Comparison of ENCODE assay signal across 37 cellular contexts in the genomic region with DNA sequence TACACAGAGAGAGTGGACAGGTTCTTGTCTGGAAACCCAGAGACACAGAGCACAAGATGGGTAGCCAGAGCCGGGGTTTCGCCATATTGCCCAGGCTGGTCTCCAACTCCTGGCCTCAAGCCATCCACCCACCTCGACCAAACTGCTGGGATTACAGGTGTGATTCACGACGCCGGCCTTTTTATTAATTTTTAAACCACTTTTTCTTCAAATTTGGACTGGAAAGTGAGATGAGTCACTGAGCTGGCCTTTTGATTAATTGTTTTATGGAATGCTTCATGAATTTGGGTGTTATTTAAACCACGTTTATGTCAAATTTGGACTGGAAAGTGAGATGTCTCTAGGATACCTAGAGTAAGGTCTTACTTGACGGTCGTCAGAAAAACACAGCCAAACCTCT. TPM values are rescaled to one million over a fixed set of nuclear protein-coding genes. Genes with fewer than 3 reads are reported as not detected.
"Had no signal": no experiment of that assay in that cellular context is flagged by ENCODE, and none has a peak within 500 bp of the region (broad histone marks: within the 10 kb centered on the region; RNA-seq: fewer than 3 reads in every experiment).

No MANE protein-coding gene starts in this region.

- ATAC-seq: activated CD4-positive, alpha-beta T cell treated with anti-CD3 and anti-CD28 coated beads for 36 hours; activated CD4-positive, CD25-positive, alpha-beta regulatory T cell treated with anti-CD3 and anti-CD28 coated beads, Interleukin-2, amount 50 U/mL, for 24 hours; activated CD8-positive, alpha-beta T cell treated with anti-CD3 and anti-CD28 coated beads for 36 hours; activated T-cell treated with anti-CD3 and anti-CD28 coated beads, Interleukin-2, amount 50 U/mL, for 4 hours; activated T-cell treated with anti-CD3 and anti-CD28 coated beads, Interleukin-2, amount 50 U/mL, for 72 hours; activated T-helper 17 cell treated with anti-CD3 and anti-CD28 coated beads, Interleukin-2, amount 50 U/mL, for 72 hours; body of pancreas; T-cell; T-helper 17 cell had no signal

- H3K4me1 Mint-ChIP-seq: activated CD4-positive, alpha-beta T cell treated with anti-CD3 and anti-CD28 coated beads for 36 hours; activated CD4-positive, alpha-beta T cell treated with anti-CD3 and anti-CD28 coated beads, Interleukin-2, amount 10 ng/mL, durations not matched to agents 24 days and 14 days; activated naive CD8-positive, alpha-beta T cell treated with anti-CD3 and anti-CD28 coated beads, Interleukin-2, amount 10 ng/mL, durations not matched to agents 7 days and 5 days; activated T-helper 17 cell treated with anti-CD3 and anti-CD28 coated beads, Interleukin-2, amount 50 U/mL, for 72 hours; T-cell had no signal

- H3K4me3 ChIP-seq: adrenal gland, body of pancreas, breast epithelium had no signal

- H3K4me1 ChIP-seq: breast epithelium had no signal

- H3K9me3 ChIP-seq: adrenal gland, body of pancreas, breast epithelium had no signal

- H3K36me3 Mint-ChIP-seq: activated CD4-positive, alpha-beta memory T cell treated with anti-CD3 and anti-CD28 coated beads for 36 hours; activated naive CD8-positive, alpha-beta T cell; activated naive CD8-positive, alpha-beta T cell treated with anti-CD3 and anti-CD28 coated beads, Interleukin-2, amount 10 ng/mL, durations not matched to agents 7 days and 5 days; T-cell; WTC11 had no signal

- H3K9me3 Mint-ChIP-seq: activated CD4-positive, alpha-beta memory T cell treated with anti-CD3 and anti-CD28 coated beads for 36 hours; activated CD8-positive, alpha-beta T cell treated with anti-CD3 and anti-CD28 coated beads for 36 hours; activated naive CD4-positive, alpha-beta T cell treated with anti-CD3 and anti-CD28 coated beads for 36 hours; activated naive CD8-positive, alpha-beta T cell treated with anti-CD3 and anti-CD28 coated beads, Interleukin-2, amount 10 ng/mL, durations not matched to agents 7 days and 5 days; activated T-cell treated with anti-CD3 and anti-CD28 coated beads, Interleukin-2, amount 50 U/mL, for 4 hours; activated T-cell treated with anti-CD3 and anti-CD28 coated beads, Interleukin-2, amount 50 U/mL, for 72 hours; activated T-helper 1 cell treated with anti-CD3 and anti-CD28 coated beads, Interleukin-12 subunit alpha, Interleukin-12 subunit beta, Interleukin-2, Interleukin-4 antibody, amounts not matched to agents 30 ng/mL and 10 ng/mL and 1 ng/mL, durations not matched to agents 14 hours and 24 hours and 36 hours had no signal

- DNase-seq: activated CD4-positive, alpha-beta T cell treated with anti-CD3 and anti-CD28 coated beads for 1 hour; activated CD4-positive, alpha-beta T cell treated with anti-CD3 and anti-CD28 coated beads, Interleukin-2, amount 50 U/mL, for 4 hours; activated CD8-positive, alpha-beta memory T cell treated with anti-CD3 and anti-CD28 coated beads, Interleukin-2, amount 50 U/mL, for 4 hours; activated gamma-delta T cell treated with Interleukin-2 at 50 U/mL for 16 hours; activated naive CD4-positive, alpha-beta T cell; activated T-cell treated with anti-CD3 and anti-CD28 coated beads for 4 hours; activated T-cell treated with anti-CD3 and anti-CD28 coated beads, Interleukin-2, amount 50 U/mL, for 1 hour; activated T-cell treated with anti-CD3 and anti-CD28 coated beads, Interleukin-2, amount 50 U/mL, for 4 hours; amniotic stem cell; aorta; brain microvascular endothelial cell; central memory CD4-positive, alpha-beta T cell; T-helper 17 cell; T1000; WERI-Rb-1 had no signal

- FAIRE-seq: astrocyte had no signal

- H3K27ac ChIP-seq: adrenal gland, body of pancreas, brain microvascular endothelial cell, breast epithelium, WERI-Rb-1 had no signal

- H3K27ac Mint-ChIP-seq: activated CD4-positive, alpha-beta memory T cell treated with anti-CD3 and anti-CD28 coated beads for 36 hours; activated CD4-positive, alpha-beta T cell treated with anti-CD3 and anti-CD28 coated beads for 36 hours; activated CD4-positive, alpha-beta T cell treated with anti-CD3 and anti-CD28 coated beads, Interleukin-2, amount 10 ng/mL, durations not matched to agents 24 days and 14 days; activated CD8-positive, alpha-beta T cell treated with anti-CD3 and anti-CD28 coated beads for 36 hours; activated naive CD4-positive, alpha-beta T cell treated with anti-CD3 and anti-CD28 coated beads for 36 hours; activated naive CD8-positive, alpha-beta T cell; activated naive CD8-positive, alpha-beta T cell treated with anti-CD3 and anti-CD28 coated beads, Interleukin-2, amount 10 ng/mL, durations not matched to agents 7 days and 5 days; activated T-cell treated with anti-CD3 and anti-CD28 coated beads, Interleukin-2, amount 50 U/mL, for 72 hours; activated T-helper 1 cell treated with anti-CD3 and anti-CD28 coated beads, Interleukin-12 subunit alpha, Interleukin-12 subunit beta, Interleukin-2, Interleukin-4 antibody, amounts not matched to agents 30 ng/mL and 10 ng/mL and 1 ng/mL, durations not matched to agents 14 hours and 24 hours and 36 hours; activated T-helper 17 cell treated with anti-CD3 and anti-CD28 coated beads, Interleukin-2, amount 50 U/mL, for 72 hours; T-cell; T-helper 17 cell; WTC11 had no signal

- H3K4me3 Mint-ChIP-seq: activated CD4-positive, alpha-beta memory T cell treated with anti-CD3 and anti-CD28 coated beads for 36 hours; activated CD4-positive, alpha-beta T cell treated with anti-CD3 and anti-CD28 coated beads for 36 hours; activated CD4-positive, alpha-beta T cell treated with anti-CD3 and anti-CD28 coated beads, Interleukin-2, amount 10 ng/mL, durations not matched to agents 24 days and 14 days; activated CD8-positive, alpha-beta T cell treated with anti-CD3 and anti-CD28 coated beads for 36 hours; activated naive CD4-positive, alpha-beta T cell treated with anti-CD3 and anti-CD28 coated beads for 36 hours; activated naive CD8-positive, alpha-beta T cell; activated naive CD8-positive, alpha-beta T cell treated with anti-CD3 and anti-CD28 coated beads, Interleukin-2, amount 10 ng/mL, durations not matched to agents 7 days and 5 days; activated T-cell treated with anti-CD3 and anti-CD28 coated beads, Interleukin-2, amount 50 U/mL, for 4 hours; activated T-cell treated with anti-CD3 and anti-CD28 coated beads, Interleukin-2, amount 50 U/mL, for 72 hours; activated T-helper 1 cell treated with anti-CD3 and anti-CD28 coated beads, Interleukin-12 subunit alpha, Interleukin-12 subunit beta, Interleukin-2, Interleukin-4 antibody, amounts not matched to agents 30 ng/mL and 10 ng/mL and 1 ng/mL, durations not matched to agents 14 hours and 24 hours and 36 hours; activated T-helper 17 cell treated with anti-CD3 and anti-CD28 coated beads, Interleukin-2, amount 50 U/mL, for 72 hours; T-cell; T-helper 17 cell; WTC11 had no signal

- H3K36me3 ChIP-seq: adrenal gland, brain microvascular endothelial cell, breast epithelium, WERI-Rb-1 had no signal

RNA-seq across cellular contexts. Expression of a gene that starts 12.1 kb away (rescaled TPM):
- total RNA-seq: activated CD4-positive, alpha-beta memory T cell treated with anti-CD3 and anti-CD28 coated beads for 36 hours; activated CD4-positive, alpha-beta T cell treated with anti-CD3 and anti-CD28 coated beads for 36 hours; activated CD4-positive, alpha-beta T cell treated with anti-CD3 and anti-CD28 coated beads, Interleukin-2, amount 10 ng/mL, durations not matched to agents 24 days and 14 days; activated CD8-positive, alpha-beta memory T cell treated with anti-CD3 and anti-CD28 coated beads for 36 hours; activated CD8-positive, alpha-beta T cell treated with anti-CD3 and anti-CD28 coated beads for 36 hours; activated naive CD4-positive, alpha-beta T cell treated with anti-CD3 and anti-CD28 coated beads for 36 hours; activated naive CD8-positive, alpha-beta T cell treated with anti-CD3 and anti-CD28 coated beads, Interleukin-2, amount 10 ng/mL, durations not matched to agents 7 days and 5 days; activated T-cell treated with anti-CD3 and anti-CD28 coated beads, Interleukin-2, amount 50 U/mL, for 4 hours; activated T-cell treated with anti-CD3 and anti-CD28 coated beads, Interleukin-2, amount 50 U/mL, for 72 hours; activated T-helper 1 cell treated with anti-CD3 and anti-CD28 coated beads, Interleukin-12 subunit alpha, Interleukin-12 subunit beta, Interleukin-2, Interleukin-4 antibody, amounts not matched to agents 30 ng/mL and 10 ng/mL and 1 ng/mL, durations not matched to agents 14 hours and 24 hours and 36 hours; activated T-helper 17 cell treated with anti-CD3 and anti-CD28 coated beads, Interleukin-2, amount 50 U/mL, for 72 hours; adrenal gland; aorta; astrocyte; body of pancreas; breast epithelium; cardiac septum; cerebellum; T-cell; T-helper 1 cell treated with Interleukin-12 subunit alpha and Interleukin-12 subunit beta and Interleukin-4 antibody, amounts not matched to agents 30 ng/mL and 1 ng/mL, for 36 hours; T-helper 17 cell; T-helper 2 cell treated with Interferon-gamma antibody and Interleukin-4, amounts not matched to agents 100 ng/mL and 5 ng/mL, for 36 hours; WTC11 had no signal
- polyA plus RNA-seq: adrenal gland, aorta had no signal
